Comparison of ENCODE assay signal across 8 cellular contexts in genomic region chr19:5977785-5978605, GRCh38.
DNase-seq lines count a peak whose midpoint lies in the region; ATAC-seq and TF ChIP-seq lines count a peak whose summit lies in the region.

Gene RANBP3, minus strand, starts transcription at chr19:5978140. Its CDS starts 58 bp downstream, at chr19:5978082.

- peak; percentile 85 for TF ChIP-seq POLR2A in GM18951 (IDR thresholded peaks at IDR 0.05; ENCODE audit: extremely low read depth, insufficient read depth, insufficient read length)

- DNase-seq in AG08395 (ENCODE audit: low spot score) (peak; percentile 100), NCI-H345 (lab: John Stamatoyannopoulos, UW) (peak; percentile 99), inferior parietal cortex (ENCODE audit: extremely low spot score) (peak; percentile 98)
- DNase-seq in activated CD4-positive, CD25-positive, alpha-beta regulatory T cell (lab: John Stamatoyannopoulos, UW), result peak; percentile 94 to 98 (median 97)
- peak; percentile 100 for DNase-seq in central memory CD4-positive, alpha-beta T cell
- peak; percentile 95 to 97 for DNase-seq in stimulated activated CD4-positive, alpha-beta T cell treated with anti-CD3 and anti-CD28 coated beads, Interleukin-12 subunit alpha, Interleukin-12 subunit beta, amount 100 ng/mL, for 24 hours (ENCODE audit: low read depth in 2 of 2)

- ATAC-seq in HG03196 (IDR thresholded peaks at IDR 0.05; ENCODE audit: unreplicated experiment), result peak; percentile 82

- in situ Hi-C loops in GM18951 (cut with MboI; ENCODE audit: low sequenced_read_pairs, unreplicated experiment), result no loop called here

Comparison
In these comparisons a context has a peak if more than half of its experiments do, and no peak if none do; other contexts are left out.
1. Peak in every context shown above with its lines: DNase-seq and ATAC-seq.